ENCODE assay signal across 19 cellular contexts in the genomic region with DNA sequence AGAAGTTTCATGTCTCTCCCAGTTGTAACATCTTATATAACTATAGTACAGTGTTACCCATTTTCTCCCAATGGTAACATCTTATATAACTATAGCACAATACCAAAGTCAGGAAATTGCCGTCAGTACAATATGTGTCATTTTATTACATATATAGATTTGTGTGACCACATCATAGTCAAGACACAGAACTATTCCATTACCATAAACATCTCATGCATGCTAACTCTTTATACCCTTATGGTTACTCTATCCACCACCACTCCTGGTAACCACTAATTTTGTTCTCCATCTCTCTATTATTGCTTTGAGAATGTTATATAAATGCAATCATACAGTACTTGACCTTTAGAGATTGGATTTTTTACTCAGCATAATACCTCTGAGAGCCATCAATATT.
DNase-seq lines count a peak whose midpoint lies in the region; ATAC-seq lines count a peak whose summit lies in the region.
"Had no signal": no experiment of that assay in that cellular context is flagged by ENCODE, and none has a peak within 500 bp of the region (broad histone marks: within the 10 kb centered on the region; RNA-seq: fewer than 3 reads in every experiment).

No MANE protein-coding gene starts in this region.

- DNase-seq in NCI-H2107 treated with DMSO at 0.1 percent for 48 hours (lab: John Stamatoyannopoulos, UW; ENCODE audit: unreplicated experiment) (peak; percentile 18), NCI-H2107 (lab: John Stamatoyannopoulos, UW) (no peak), NCI-H2227 treated with DMSO at 0.1 percent for 48 hours (lab: John Stamatoyannopoulos, UW) (peak; percentile 48), SW 1271 (lab: John Stamatoyannopoulos, UW) (no peak)
- DNase-seq: Calu3, DMS79 treated with DMSO at 0.1 percent for 48 hours, NCI-H1417, NCI-H1694, NCI-H2081, NCI-H2171 treated with DMSO at 0.1 percent for 48 hours, NCI-H446, NCI-H524 treated with DMSO at 0.1 percent for 48 hours, NCI-H774, PC-3, SJCRH30 had no signal

- ATAC-seq in GM18511 (IDR thresholded peaks at IDR 0.05; ENCODE audit: unreplicated experiment) (peak; percentile 46), GM21526 (IDR thresholded peaks at IDR 0.05; ENCODE audit: low FRiP score, unreplicated experiment) (peak; percentile 13), GM19324 (IDR thresholded peaks at IDR 0.05; ENCODE audit: low FRiP score, unreplicated experiment) (no peak)
- ATAC-seq: PC-3, SK-N-SH treated with all-trans-retinoic acid at 6 μM for 48 hours had no signal

Comparison
In these comparisons a context has a peak if more than half of its experiments do, and no peak if none do; other contexts are left out.
1. DNase-seq: peak in NCI-H2107 treated with DMSO at 0.1 percent for 48 hours (single experiment) and NCI-H2227 treated with DMSO at 0.1 percent for 48 hours (single experiment); none in NCI-H2107 (single experiment) and SW 1271 (0 of 2).